1 cellular context compared by ENCODE assay signal in the genomic region with DNA sequence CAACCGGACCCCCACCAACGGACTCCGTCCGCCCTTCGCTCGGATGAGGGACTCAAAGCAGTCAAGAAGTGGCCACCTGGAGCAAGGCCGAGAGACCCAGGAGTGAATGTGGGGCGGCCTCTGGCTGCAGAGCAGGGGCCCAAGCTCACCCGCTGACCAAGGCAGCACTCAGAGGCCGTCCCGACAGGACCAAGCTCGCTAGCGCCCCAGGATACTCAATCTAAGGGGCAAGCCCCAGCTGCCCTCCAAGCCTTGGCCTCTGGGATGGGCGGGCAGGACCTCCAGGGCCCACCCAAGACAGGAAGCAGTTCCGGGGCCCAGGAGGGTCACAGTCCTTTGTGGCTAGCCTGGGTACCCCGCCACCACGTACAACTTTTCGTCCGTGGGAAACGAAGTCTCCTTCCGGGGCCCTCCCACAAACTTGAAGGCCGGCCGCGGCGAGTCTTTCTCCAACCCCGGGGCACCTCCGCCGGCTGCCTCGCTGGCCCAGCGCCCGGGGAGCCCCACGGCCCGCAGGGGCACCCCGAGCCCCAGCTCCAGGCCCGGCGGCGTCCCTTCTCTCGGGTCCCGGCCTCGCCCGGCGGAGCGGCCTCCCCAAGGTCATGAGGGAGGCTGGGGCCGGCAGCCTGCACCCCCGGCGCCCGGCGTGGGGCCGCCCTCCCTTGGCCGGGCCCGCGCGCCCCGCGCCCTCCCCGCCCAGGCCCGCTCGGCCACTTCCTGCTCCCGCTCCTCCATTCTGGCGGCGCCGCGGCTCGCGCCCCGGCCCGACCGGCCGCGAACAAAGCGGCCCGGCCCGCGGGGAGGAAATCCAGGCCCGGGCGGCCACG.
TF ChIP-seq lines count a peak whose summit lies in the region.

No MANE protein-coding gene starts in this region.

TF ChIP-seq in HepG2, 621 proteins besides CTCF, POLR2A, EP300 and RAD21 (continued from another document and continues in another):
- TF ChIP-seq, protein P1, sequence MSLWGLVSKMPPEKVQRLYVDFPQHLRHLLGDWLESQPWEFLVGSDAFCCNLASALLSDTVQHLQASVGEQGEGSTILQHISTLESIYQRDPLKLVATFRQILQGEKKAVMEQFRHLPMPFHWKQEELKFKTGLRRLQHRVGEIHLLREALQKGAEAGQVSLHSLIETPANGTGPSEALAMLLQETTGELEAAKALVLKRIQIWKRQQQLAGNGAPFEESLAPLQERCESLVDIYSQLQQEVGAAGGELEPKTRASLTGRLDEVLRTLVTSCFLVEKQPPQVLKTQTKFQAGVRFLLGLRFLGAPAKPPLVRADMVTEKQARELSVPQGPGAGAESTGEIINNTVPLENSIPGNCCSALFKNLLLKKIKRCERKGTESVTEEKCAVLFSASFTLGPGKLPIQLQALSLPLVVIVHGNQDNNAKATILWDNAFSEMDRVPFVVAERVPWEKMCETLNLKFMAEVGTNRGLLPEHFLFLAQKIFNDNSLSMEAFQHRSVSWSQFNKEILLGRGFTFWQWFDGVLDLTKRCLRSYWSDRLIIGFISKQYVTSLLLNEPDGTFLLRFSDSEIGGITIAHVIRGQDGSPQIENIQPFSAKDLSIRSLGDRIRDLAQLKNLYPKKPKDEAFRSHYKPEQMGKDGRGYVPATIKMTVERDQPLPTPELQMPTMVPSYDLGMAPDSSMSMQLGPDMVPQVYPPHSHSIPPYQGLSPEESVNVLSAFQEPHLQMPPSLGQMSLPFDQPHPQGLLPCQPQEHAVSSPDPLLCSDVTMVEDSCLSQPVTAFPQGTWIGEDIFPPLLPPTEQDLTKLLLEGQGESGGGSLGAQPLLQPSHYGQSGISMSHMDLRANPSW (CRISPR knock-in tag; IDR thresholded peaks at IDR 0.05; ENCODE audit: borderline replicate concordance): no peak
- TF ChIP-seq SATB2 (CRISPR knock-in tag; IDR thresholded peaks at IDR 0.05) (no peak), MTF1 (CRISPR knock-in tag; IDR thresholded peaks at IDR 0.05) (peak; percentile 42; the same call in 1 of the 2 replicates), LCORL (IDR thresholded peaks at IDR 0.05) (no peak), LCORL (CRISPR knock-in tag; IDR thresholded peaks at IDR 0.05) (0 out of 2 replicates have a peak, but pooled peaks have one; percentile 15), YEATS2 (CRISPR knock-in tag; IDR thresholded peaks at IDR 0.05; ENCODE audit: borderline replicate concordance) (no peak), GABPA (IDR thresholded peaks at IDR 0.05; ENCODE audit: low read depth, low read length) (no peak), GABPA (CRISPR knock-in tag; IDR thresholded peaks at IDR 0.05; ENCODE audit: low read depth) (peak; percentile 49; the same call in 1 of the 2 replicates), ZNF891 (CRISPR knock-in tag; IDR thresholded peaks at IDR 0.05) (no peak), TBX2 (CRISPR knock-in tag; IDR thresholded peaks at IDR 0.05; ENCODE audit: borderline replicate concordance) (0 out of 2 replicates have a peak, but pooled peaks have one; percentile 16), RBFOX2 (IDR thresholded peaks at IDR 0.05; ENCODE audit: low read depth, low read length) (peak; percentile 64; the same call in 1 of the 2 replicates), WIZ (CRISPR knock-in tag; IDR thresholded peaks at IDR 0.05) (no peak), ZNF253 (CRISPR knock-in tag; IDR thresholded peaks at IDR 0.05; ENCODE audit: borderline replicate concordance) (no peak), SMAD9 (CRISPR knock-in tag; IDR thresholded peaks at IDR 0.05) (no peak), ZBTB7B (CRISPR knock-in tag; IDR thresholded peaks at IDR 0.05) (0 out of 2 replicates have a peak, but pooled peaks have one; percentile 20), ZNF44 (CRISPR knock-in tag; IDR thresholded peaks at IDR 0.05) (no peak), ZNF782 (CRISPR knock-in tag; IDR thresholded peaks at IDR 0.05; ENCODE audit: borderline replicate concordance) (no peak), ZNF326 (CRISPR knock-in tag; IDR thresholded peaks at IDR 0.05; ENCODE audit: borderline replicate concordance) (no peak), ETV5 (CRISPR knock-in tag; IDR thresholded peaks at IDR 0.05; ENCODE audit: borderline replicate concordance) (no peak), FOXC1 (CRISPR knock-in tag; IDR thresholded peaks at IDR 0.05; ENCODE audit: borderline replicate concordance) (no peak), FOSL1 (CRISPR knock-in tag; IDR thresholded peaks at IDR 0.05; ENCODE audit: borderline replicate concordance) (no peak), ZNF350 (CRISPR knock-in tag; IDR thresholded peaks at IDR 0.05; ENCODE audit: borderline replicate concordance, low read depth) (0 out of 2 replicates have a peak, but pooled peaks have one; percentile 22), ZNF619 (CRISPR knock-in tag; IDR thresholded peaks at IDR 0.05) (no peak), SRSF1 (optimal IDR thresholded peaks at IDR 0.05; ENCODE audit: low read depth, low read length) (no peak), ZNF225 (CRISPR knock-in tag; IDR thresholded peaks at IDR 0.05) (0 out of 2 replicates have a peak, but pooled peaks have one; percentile 54), ZNF713 (CRISPR knock-in tag; IDR thresholded peaks at IDR 0.05) (no peak), ZNF232 (CRISPR knock-in tag; IDR thresholded peaks at IDR 0.05; ENCODE audit: borderline replicate concordance) (no peak), EED (CRISPR knock-in tag; IDR thresholded peaks at IDR 0.05) (0 out of 2 replicates have a peak, but pooled peaks have one; percentile 67), ZNF615 (CRISPR knock-in tag; IDR thresholded peaks at IDR 0.05; ENCODE audit: borderline replicate concordance) (no peak), ZNF788 (CRISPR knock-in tag; IDR thresholded peaks at IDR 0.05; ENCODE audit: borderline replicate concordance) (no peak), PAF1 (CRISPR knock-in tag; IDR thresholded peaks at IDR 0.05) (no peak), ZNF263 (CRISPR knock-in tag; IDR thresholded peaks at IDR 0.05) (peak; percentile 15; the same call in 1 of the 2 replicates), ZNF747 (CRISPR knock-in tag; IDR thresholded peaks at IDR 0.05; ENCODE audit: borderline replicate concordance) (no peak)
- TF ChIP-seq, protein P2, sequence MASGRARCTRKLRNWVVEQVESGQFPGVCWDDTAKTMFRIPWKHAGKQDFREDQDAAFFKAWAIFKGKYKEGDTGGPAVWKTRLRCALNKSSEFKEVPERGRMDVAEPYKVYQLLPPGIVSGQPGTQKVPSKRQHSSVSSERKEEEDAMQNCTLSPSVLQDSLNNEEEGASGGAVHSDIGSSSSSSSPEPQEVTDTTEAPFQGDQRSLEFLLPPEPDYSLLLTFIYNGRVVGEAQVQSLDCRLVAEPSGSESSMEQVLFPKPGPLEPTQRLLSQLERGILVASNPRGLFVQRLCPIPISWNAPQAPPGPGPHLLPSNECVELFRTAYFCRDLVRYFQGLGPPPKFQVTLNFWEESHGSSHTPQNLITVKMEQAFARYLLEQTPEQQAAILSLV (CRISPR knock-in tag; IDR thresholded peaks at IDR 0.05; ENCODE audit: borderline replicate concordance): 0 out of 2 replicates have a peak, but pooled peaks have one; percentile 2
- TF ChIP-seq, protein P3, sequence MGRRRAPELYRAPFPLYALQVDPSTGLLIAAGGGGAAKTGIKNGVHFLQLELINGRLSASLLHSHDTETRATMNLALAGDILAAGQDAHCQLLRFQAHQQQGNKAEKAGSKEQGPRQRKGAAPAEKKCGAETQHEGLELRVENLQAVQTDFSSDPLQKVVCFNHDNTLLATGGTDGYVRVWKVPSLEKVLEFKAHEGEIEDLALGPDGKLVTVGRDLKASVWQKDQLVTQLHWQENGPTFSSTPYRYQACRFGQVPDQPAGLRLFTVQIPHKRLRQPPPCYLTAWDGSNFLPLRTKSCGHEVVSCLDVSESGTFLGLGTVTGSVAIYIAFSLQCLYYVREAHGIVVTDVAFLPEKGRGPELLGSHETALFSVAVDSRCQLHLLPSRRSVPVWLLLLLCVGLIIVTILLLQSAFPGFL (CRISPR knock-in tag; IDR thresholded peaks at IDR 0.05): peak; percentile 83; the same call in 1 of the 2 replicates
- TF ChIP-seq, protein P4, sequence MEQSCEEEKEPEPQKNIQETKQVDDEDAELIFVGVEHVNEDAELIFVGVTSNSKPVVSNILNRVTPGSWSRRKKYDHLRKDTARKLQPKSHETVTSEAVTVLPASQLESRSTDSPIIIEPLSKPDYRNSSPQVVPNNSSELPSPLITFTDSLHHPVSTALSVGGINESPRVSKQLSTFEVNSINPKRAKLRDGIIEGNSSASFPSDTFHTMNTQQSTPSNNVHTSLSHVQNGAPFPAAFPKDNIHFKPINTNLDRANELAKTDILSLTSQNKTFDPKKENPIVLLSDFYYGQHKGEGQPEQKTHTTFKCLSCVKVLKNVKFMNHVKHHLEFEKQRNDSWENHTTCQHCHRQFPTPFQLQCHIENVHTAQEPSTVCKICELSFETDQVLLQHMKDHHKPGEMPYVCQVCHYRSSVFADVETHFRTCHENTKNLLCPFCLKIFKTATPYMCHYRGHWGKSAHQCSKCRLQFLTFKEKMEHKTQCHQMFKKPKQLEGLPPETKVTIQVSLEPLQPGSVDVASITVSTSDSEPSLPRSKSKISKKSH (CRISPR knock-in tag; IDR thresholded peaks at IDR 0.05; ENCODE audit: borderline replicate concordance): no peak; the same call in 1 of the 2 replicates
- TF ChIP-seq, protein P5, sequence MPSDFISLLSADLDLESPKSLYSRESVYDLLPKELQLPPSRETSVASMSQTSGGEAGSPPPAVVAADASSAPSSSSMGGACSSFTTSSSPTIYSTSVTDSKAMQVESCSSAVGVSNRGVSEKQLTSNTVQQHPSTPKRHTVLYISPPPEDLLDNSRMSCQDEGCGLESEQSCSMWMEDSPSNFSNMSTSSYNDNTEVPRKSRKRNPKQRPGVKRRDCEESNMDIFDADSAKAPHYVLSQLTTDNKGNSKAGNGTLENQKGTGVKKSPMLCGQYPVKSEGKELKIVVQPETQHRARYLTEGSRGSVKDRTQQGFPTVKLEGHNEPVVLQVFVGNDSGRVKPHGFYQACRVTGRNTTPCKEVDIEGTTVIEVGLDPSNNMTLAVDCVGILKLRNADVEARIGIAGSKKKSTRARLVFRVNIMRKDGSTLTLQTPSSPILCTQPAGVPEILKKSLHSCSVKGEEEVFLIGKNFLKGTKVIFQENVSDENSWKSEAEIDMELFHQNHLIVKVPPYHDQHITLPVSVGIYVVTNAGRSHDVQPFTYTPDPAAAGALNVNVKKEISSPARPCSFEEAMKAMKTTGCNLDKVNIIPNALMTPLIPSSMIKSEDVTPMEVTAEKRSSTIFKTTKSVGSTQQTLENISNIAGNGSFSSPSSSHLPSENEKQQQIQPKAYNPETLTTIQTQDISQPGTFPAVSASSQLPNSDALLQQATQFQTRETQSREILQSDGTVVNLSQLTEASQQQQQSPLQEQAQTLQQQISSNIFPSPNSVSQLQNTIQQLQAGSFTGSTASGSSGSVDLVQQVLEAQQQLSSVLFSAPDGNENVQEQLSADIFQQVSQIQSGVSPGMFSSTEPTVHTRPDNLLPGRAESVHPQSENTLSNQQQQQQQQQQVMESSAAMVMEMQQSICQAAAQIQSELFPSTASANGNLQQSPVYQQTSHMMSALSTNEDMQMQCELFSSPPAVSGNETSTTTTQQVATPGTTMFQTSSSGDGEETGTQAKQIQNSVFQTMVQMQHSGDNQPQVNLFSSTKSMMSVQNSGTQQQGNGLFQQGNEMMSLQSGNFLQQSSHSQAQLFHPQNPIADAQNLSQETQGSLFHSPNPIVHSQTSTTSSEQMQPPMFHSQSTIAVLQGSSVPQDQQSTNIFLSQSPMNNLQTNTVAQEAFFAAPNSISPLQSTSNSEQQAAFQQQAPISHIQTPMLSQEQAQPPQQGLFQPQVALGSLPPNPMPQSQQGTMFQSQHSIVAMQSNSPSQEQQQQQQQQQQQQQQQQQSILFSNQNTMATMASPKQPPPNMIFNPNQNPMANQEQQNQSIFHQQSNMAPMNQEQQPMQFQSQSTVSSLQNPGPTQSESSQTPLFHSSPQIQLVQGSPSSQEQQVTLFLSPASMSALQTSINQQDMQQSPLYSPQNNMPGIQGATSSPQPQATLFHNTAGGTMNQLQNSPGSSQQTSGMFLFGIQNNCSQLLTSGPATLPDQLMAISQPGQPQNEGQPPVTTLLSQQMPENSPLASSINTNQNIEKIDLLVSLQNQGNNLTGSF (CRISPR knock-in tag; IDR thresholded peaks at IDR 0.05): 0 out of 2 replicates have a peak, but pooled peaks have one; percentile 21
- TF ChIP-seq, protein P6, sequence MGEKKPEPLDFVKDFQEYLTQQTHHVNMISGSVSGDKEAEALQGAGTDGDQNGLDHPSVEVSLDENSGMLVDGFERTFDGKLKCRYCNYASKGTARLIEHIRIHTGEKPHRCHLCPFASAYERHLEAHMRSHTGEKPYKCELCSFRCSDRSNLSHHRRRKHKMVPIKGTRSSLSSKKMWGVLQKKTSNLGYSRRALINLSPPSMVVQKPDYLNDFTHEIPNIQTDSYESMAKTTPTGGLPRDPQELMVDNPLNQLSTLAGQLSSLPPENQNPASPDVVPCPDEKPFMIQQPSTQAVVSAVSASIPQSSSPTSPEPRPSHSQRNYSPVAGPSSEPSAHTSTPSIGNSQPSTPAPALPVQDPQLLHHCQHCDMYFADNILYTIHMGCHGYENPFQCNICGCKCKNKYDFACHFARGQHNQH (CRISPR knock-in tag; IDR thresholded peaks at IDR 0.05): 0 out of 2 replicates have a peak, but pooled peaks have one; percentile 20
- TF ChIP-seq, protein P7, sequence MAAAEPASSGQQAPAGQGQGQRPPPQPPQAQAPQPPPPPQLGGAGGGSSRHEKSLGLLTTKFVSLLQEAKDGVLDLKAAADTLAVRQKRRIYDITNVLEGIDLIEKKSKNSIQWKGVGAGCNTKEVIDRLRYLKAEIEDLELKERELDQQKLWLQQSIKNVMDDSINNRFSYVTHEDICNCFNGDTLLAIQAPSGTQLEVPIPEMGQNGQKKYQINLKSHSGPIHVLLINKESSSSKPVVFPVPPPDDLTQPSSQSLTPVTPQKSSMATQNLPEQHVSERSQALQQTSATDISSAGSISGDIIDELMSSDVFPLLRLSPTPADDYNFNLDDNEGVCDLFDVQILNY (CRISPR knock-in tag; conservative IDR thresholded peaks at IDR 0.05): no peak
- TF ChIP-seq, protein P8, sequence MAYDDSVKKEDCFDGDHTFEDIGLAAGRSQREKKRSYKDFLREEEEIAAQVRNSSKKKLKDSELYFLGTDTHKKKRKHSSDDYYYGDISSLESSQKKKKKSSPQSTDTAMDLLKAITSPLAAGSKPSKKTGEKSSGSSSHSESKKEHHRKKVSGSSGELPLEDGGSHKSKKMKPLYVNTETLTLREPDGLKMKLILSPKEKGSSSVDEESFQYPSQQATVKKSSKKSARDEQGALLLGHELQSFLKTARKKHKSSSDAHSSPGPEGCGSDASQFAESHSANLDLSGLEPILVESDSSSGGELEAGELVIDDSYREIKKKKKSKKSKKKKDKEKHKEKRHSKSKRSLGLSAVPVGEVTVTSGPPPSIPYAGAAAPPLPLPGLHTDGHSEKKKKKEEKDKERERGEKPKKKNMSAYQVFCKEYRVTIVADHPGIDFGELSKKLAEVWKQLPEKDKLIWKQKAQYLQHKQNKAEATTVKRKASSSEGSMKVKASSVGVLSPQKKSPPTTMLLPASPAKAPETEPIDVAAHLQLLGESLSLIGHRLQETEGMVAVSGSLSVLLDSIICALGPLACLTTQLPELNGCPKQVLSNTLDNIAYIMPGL (CRISPR knock-in tag; IDR thresholded peaks at IDR 0.05; ENCODE audit: borderline replicate concordance in 1 of 2, low read depth in 1 of 2): peak in 1 of 2 experiments; percentile 62; a peak in 2 of 4 replicates
- TF ChIP-seq, protein P9, sequence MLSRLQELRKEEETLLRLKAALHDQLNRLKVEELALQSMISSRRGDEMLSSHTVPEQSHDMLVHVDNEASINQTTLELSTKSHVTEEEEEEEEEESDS (CRISPR knock-in tag; IDR thresholded peaks at IDR 0.05; ENCODE audit: borderline replicate concordance): no peak
